ENCODE assay signal across 9 cellular contexts in the genomic region with DNA sequence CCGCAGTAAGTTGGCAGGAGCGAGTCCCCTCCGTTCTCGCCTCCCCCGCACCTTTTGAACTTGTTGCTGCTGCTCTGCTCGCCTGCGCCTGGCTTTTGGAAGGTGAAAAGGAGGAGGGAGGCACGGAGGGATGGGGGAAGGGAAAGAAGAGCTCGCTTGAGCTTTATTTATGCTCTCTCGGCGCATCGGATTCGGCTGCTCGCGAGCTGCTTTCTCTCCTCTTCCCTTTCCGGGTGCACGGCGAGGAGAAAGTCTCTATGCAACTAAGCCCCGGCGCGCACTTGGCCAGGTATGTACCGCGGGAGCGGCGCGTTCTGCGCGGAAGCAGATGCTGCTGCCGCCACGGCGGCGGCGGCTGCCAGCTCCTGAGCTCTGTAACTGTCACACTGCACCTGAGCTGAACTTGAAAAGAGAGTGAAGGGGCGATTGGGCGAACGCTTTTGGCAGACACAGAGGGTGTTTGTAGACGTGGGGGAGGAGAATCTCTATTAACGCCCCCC. TPM values are rescaled to one million over a fixed set of nuclear protein-coding genes. Genes with fewer than 3 reads are reported as not detected.
DNase-seq lines count a peak whose midpoint lies in the region; ATAC-seq, FAIRE-seq and TF ChIP-seq lines count a peak whose summit lies in the region.
"Had no signal": no experiment of that assay in that cellular context is flagged by ENCODE, and none has a peak within 500 bp of the region (broad histone marks: within the 10 kb centered on the region; RNA-seq: fewer than 3 reads in every experiment).

No MANE protein-coding gene starts in this region.

- H4K8ac ChIP-seq in H1 (ENCODE audit: extremely low read depth, insufficient read depth, low read length): peak overlapping the region; percentile 91
- H4K8ac ChIP-seq in mesendoderm (ENCODE audit: low read depth, low read length): no peak overlapping the region

- peaks cover 7% of the 10 kb centered on the region for H3K27me3 ChIP-seq in BJ (ENCODE audit: control insufficient read depth, insufficient read depth, low read length)
- peaks cover 0 to 15% (median 8%) of the 10 kb centered on the region in 4 experiments; a peak in 5 of 7 replicates for H3K27me3 ChIP-seq in H1 (replicated peaks in 1 of 4; ENCODE audit: control insufficient read depth in 3 of 4, extremely low read depth in 1 of 4, insufficient read depth in 3 of 4, low read length in 3 of 4)
- H3K27me3 ChIP-seq in mesendoderm (ENCODE audit: insufficient read depth, low read length, poor library complexity): no peaks in the 10 kb centered on the region

- H3K27ac ChIP-seq in H1 (ENCODE audit: low read depth, low read length) (no peak overlapping the region), mesendoderm (ENCODE audit: low read depth, low read length) (no peak overlapping the region)
- H3K27ac ChIP-seq: neutrophil had no signal

- H3K4me3 ChIP-seq in BJ (ENCODE audit: low read depth, low read length) (0 out of 2 replicates have a peak overlapping the region, but pooled peaks have one; percentile 6), H1 (ENCODE audit: extremely low read depth in 1 of 4, insufficient read depth in 2 of 4, low read depth in 3 of 4, low read length in 4 of 4) (peak overlapping the region; percentile 61 to 93 (median 84)), mesendoderm (ENCODE audit: low read length) (peak overlapping the region; percentile 33)

- TF ChIP-seq EP300 in H1 (IDR thresholded peaks at IDR 0.05; ENCODE audit: borderline replicate concordance in 1 of 2, low read depth in 2 of 2, low read length in 2 of 2): 0 out of 3 replicates have a peak, but pooled peaks of 1 of the 2 experiments have one; percentile 40

- peak in 1 of 2 experiments; percentile 4; a peak in 1 of 4 replicates for TF ChIP-seq RAD21 in H1 (IDR thresholded peaks at IDR 0.05 in 1 of 2, conservative IDR thresholded peaks at IDR 0.05 in 1 of 2; ENCODE audit: low read depth in 2 of 2, low read length in 2 of 2)

- H2BK5ac ChIP-seq in H1 (ENCODE audit: low read depth, low read length) (peak overlapping the region; percentile 27; the same call in 1 of the 2 replicates), mesendoderm (ENCODE audit: low read length) (no peak overlapping the region)

- peak; percentile 67 for ATAC-seq in GM19043 (IDR thresholded peaks at IDR 0.05; ENCODE audit: low read depth, unreplicated experiment)
- peak; percentile 61 for ATAC-seq in HG03135 (IDR thresholded peaks at IDR 0.05; ENCODE audit: unreplicated experiment)

- TF ChIP-seq POLR2A in H1 (IDR thresholded peaks at IDR 0.05; ENCODE audit: control extremely low read depth in 1 of 2, low read depth in 2 of 2, low read length in 2 of 2): peak in 1 of 2 experiments; percentile 48; a peak in 2 of 3 replicates

- H3K23ac ChIP-seq in H1 (ENCODE audit: insufficient read length) (no peak overlapping the region), mesendoderm (ENCODE audit: low read length) (no peak overlapping the region)

- DNase-seq in BJ (ENCODE audit: low read depth) (no peak), NCI-H69 (lab: John Stamatoyannopoulos, UW) (peak; percentile 90), H1 (ENCODE audit: low read depth in 1 of 2, low spot score in 2 of 2) (peak in 1 of 2 experiments; percentile 69), mesendoderm (peak; percentile 71), RKO (ENCODE audit: low spot score) (no peak), SKM-1 (lab: John Stamatoyannopoulos, UW; ENCODE audit: unreplicated experiment) (no peak)

- H3K18ac ChIP-seq in H1 (ENCODE audit: extremely low read depth, low read length) (peak overlapping the region; percentile 63; the same call in 1 of the 2 replicates), mesendoderm (ENCODE audit: low read length) (no peak overlapping the region)

- H3K9me3 ChIP-seq in H1 (ENCODE audit: insufficient read depth in 2 of 2, low read depth in 1 of 2, low read length in 1 of 2): no peaks in the 10 kb centered on the region
- H3K9me3 ChIP-seq: neutrophil had no signal

- peaks cover 12% of the 10 kb centered on the region for H3K23me2 ChIP-seq in H1 (ENCODE audit: low read depth, low read length)

- H3K14ac ChIP-seq in H1 (ENCODE audit: insufficient read length): no peak overlapping the region

- CTCF ChIA-PET in BJ (lab: Yijun Ruan, JAX): interaction anchor here (0.6 to 1.3 kb wide), 4 partner anchors 8 to 338 kb away, joined by 3 to 5 read pairs (median 4); no protein-coding TSS in a partner anchor
- CTCF ChIA-PET in H1 (lab: Charles Lee; ENCODE audit: partially characterized antibody): interaction anchor here (1.1 to 2.0 kb wide), 9 partner anchors 8 to 452 kb away, joined by 3 to 11 read pairs (median 3); no protein-coding TSS in a partner anchor

- H4K5ac ChIP-seq in H1 (ENCODE audit: insufficient read length, low read depth, low read length) (peak overlapping the region; percentile 68), mesendoderm (ENCODE audit: low read length) (no peak overlapping the region)

- peak overlapping the region; percentile 51 for H4K91ac ChIP-seq in H1 (replicated peaks; ENCODE audit: insufficient read length, low read length)

- no peaks in the 10 kb centered on the region for H4K20me1 ChIP-seq in H1 (replicated peaks in 1 of 2; ENCODE audit: control insufficient read depth in 1 of 2, insufficient read depth in 2 of 2, low read length in 2 of 2)

- peak overlapping the region; percentile 32 for H3K56ac ChIP-seq in H1 (replicated peaks; ENCODE audit: insufficient read length, low read depth, low read length)
- H3K56ac ChIP-seq in mesendoderm (ENCODE audit: low read length): peak overlapping the region; percentile 67

- no peak overlapping the region for H2AK5ac ChIP-seq in H1 (ENCODE audit: low read depth, low read length)
- H2AK5ac ChIP-seq in mesendoderm (ENCODE audit: low read length): no peak overlapping the region

- FAIRE-seq in H1 (lab: Jason Lieb, UNC): no peak

- no peak overlapping the region for H2BK20ac ChIP-seq in H1 (ENCODE audit: low read length)

- H3K4ac ChIP-seq in H1 (replicated peaks; ENCODE audit: insufficient read length, low read depth, low read length): no peak overlapping the region
- no peak overlapping the region for H3K4ac ChIP-seq in mesendoderm (ENCODE audit: low read depth, low read length)

- 0% methylated on average over 30 of the region's 38 CpGs; no CpG with 5 or more reads in 1 of the 2 experiments for WGBS in H1 (ENCODE audit: extremely low coverage in 1 of 2, insufficient coverage in 1 of 2, insufficient read length in 1 of 2, insufficient replicate concordance in 2 of 2, low coverage in 1 of 2, low lambda C conversion rate in 2 of 2, missing lambda C conversion rate in 1 of 2), 2 experiments
- no CpG with 5 or more reads among the region's 38 CpGs for WGBS in mesendoderm (ENCODE audit: extremely low coverage, insufficient coverage, low lambda C conversion rate)

- H3K4me1 ChIP-seq in H1 (replicated peaks in 1 of 4; ENCODE audit: control insufficient read depth in 3 of 4, insufficient read depth in 4 of 4, low read length in 3 of 4) (peaks cover 3 to 11% (median 7%) of the 10 kb centered on the region in 4 experiments), mesendoderm (ENCODE audit: control insufficient read depth, low read depth, low read length) (no peaks in the 10 kb centered on the region)

- peak overlapping the region; percentile 18; the same call in 1 of the 2 replicates for H2BK12ac ChIP-seq in H1 (ENCODE audit: low read depth, low read length)

- H2BK120ac ChIP-seq in H1 (replicated peaks; ENCODE audit: low read depth, low read length): no peak overlapping the region
- H2BK120ac ChIP-seq in mesendoderm (ENCODE audit: low read depth, low read length): no peak overlapping the region

- H3K79me1 ChIP-seq in H1 (ENCODE audit: low read depth, low read length): peaks cover 4% of the 10 kb centered on the region; the same call in 1 of the 2 replicates
- no peaks in the 10 kb centered on the region for H3K79me1 ChIP-seq in mesendoderm (ENCODE audit: low read length)

- TF ChIP-seq CTCF in BJ (IDR thresholded peaks at IDR 0.05; ENCODE audit: insufficient read depth, low read depth, low read length): no peak
- no peak for TF ChIP-seq CTCF in H1 (IDR thresholded peaks at IDR 0.05; ENCODE audit: control extremely low read depth in 1 of 3, insufficient read depth in 1 of 3, low read depth in 1 of 3, low read length in 3 of 3)

- H3K79me2 ChIP-seq in H1 (ENCODE audit: control insufficient read depth in 1 of 2, insufficient read depth in 2 of 2, low read length in 2 of 2) (peaks cover 0 to 35% of the 10 kb centered on the region in 2 experiments; a peak in 2 of 4 replicates), mesendoderm (ENCODE audit: control insufficient read depth, insufficient read depth, low read length) (no peaks in the 10 kb centered on the region)

- H2AFZ ChIP-seq in H1 (ENCODE audit: low read length): peak overlapping the region; percentile 37

- H2BK15ac ChIP-seq in H1 (ENCODE audit: low read length) (peak overlapping the region; percentile 48; the same call in 1 of the 2 replicates), mesendoderm (replicated peaks; ENCODE audit: low read depth) (no peak overlapping the region)

- H3K4me2 ChIP-seq in H1 (ENCODE audit: insufficient read depth in 1 of 2, low read depth in 2 of 2, low read length in 2 of 2): peak overlapping the region; percentile 63 to 78
- peak overlapping the region; percentile 70 for H3K4me2 ChIP-seq in mesendoderm (ENCODE audit: low read length)

- H3K36me3 ChIP-seq in BJ (ENCODE audit: control insufficient read depth, insufficient read depth, low read length): no peaks in the 10 kb centered on the region
- peaks cover 0 to 3% (median 0%) of the 10 kb centered on the region in 4 experiments; a peak in 2 of 8 replicates for H3K36me3 ChIP-seq in H1 (ENCODE audit: control insufficient read depth in 2 of 4, insufficient read depth in 4 of 4, low read length in 3 of 4)
- no peaks in the 10 kb centered on the region for H3K36me3 ChIP-seq in mesendoderm (ENCODE audit: control insufficient read depth, insufficient read depth, low read length)
- H3K36me3 ChIP-seq: neutrophil had no signal

- peak overlapping the region; percentile 37 to 55 (median 42); a peak in 5 of 7 replicates for H3K9ac ChIP-seq in H1 (replicated peaks in 1 of 4; ENCODE audit: extremely low read depth in 1 of 4, low read depth in 3 of 4, low read length in 3 of 4)
- H3K9ac ChIP-seq in mesendoderm (ENCODE audit: low read length): peak overlapping the region; percentile 48

- POLR2A ChIA-PET in BJ (lab: Charles Lee): no interaction called here
- POLR2A ChIA-PET in H1 (lab: Charles Lee; ENCODE audit: partially characterized antibody): interaction anchor here (0.5 to 1.3 kb wide), 4 partner anchors 9 to 1362 kb away, joined by 3 to 4 read pairs (median 3); no protein-coding TSS in a partner anchor

RNA-seq across cellular contexts. Expression of a gene that starts 0.6 kb away (rescaled TPM):
- not detected in 2 replicates for polyA plus RNA-seq in BJ (2011; rRNA removed)
- not detected in 2 replicates for polyA minus RNA-seq in BJ (2011; rRNA and poly(A)+ RNA removed)
- 7.3 and 7.7 TPM in 2 replicates for total RNA-seq in H1 (2021; fragmentation: NEBNext Ultra II Directional; extraction: Animal tissue kit (Norgen Biotek cat#: 25700))
- polyA plus RNA-seq in H1 (2011; rRNA removed): 3.0 and 4.6 TPM in 2 replicates
- polyA plus RNA-seq in H1 (2011; cell fraction: cytosol; rRNA removed): 3.0 TPM
- polyA plus RNA-seq in H1 (2011; cell fraction: nucleus; rRNA removed): 6.1 TPM
- 4.0 to 8.7 TPM (median 6.5 TPM) in 4 replicates for polyA plus RNA-seq in H1 (2012, experiment 1 of 2)
- 0.46 TPM for polyA plus RNA-seq in H1 (2012, experiment 2 of 2)
- 8.2 TPM for polyA plus RNA-seq in H1 (2013, experiment 1 of 2)
- 8.8 TPM for polyA plus RNA-seq in H1 (2013, experiment 2 of 2)
- polyA minus RNA-seq in H1 (2011; rRNA and poly(A)+ RNA removed): 26.4 and 35.4 TPM in 2 replicates
- 4.1 TPM for polyA minus RNA-seq in H1 (2011; cell fraction: cytosol; rRNA and poly(A)+ RNA removed)
- 70.9 TPM for polyA minus RNA-seq in H1 (2011; cell fraction: nucleus; rRNA and poly(A)+ RNA removed)
- 2.4 TPM for polyA plus RNA-seq in mesendoderm (2013, experiment 1 of 2)
- 2.7 TPM for polyA plus RNA-seq in mesendoderm (2013, experiment 2 of 2)

Comparison
In these comparisons a context has a peak if more than half of its experiments do, and no peak if none do; other contexts are left out.
1. DNase-seq: peak in NCI-H69 (single experiment) and mesendoderm (single experiment); none in BJ (single experiment), RKO (single experiment) and SKM-1 (single experiment).
2. H3K4me3 ChIP-seq: peak in every context shown above with its lines; median percentile 84 in H1; 33 in mesendoderm; 6 in BJ.